In genomic region chr7:130009848-130010688, GRCh38 we compare ENCODE assay signal across 1 cellular context.
TF ChIP-seq lines count a peak whose summit lies in the region.

No MANE protein-coding gene starts in this region.

TF ChIP-seq in K562, 482 proteins besides CTCF, POLR2A, EP300 and RAD21 (continued from another document and continues in another):
- no peak for TF ChIP-seq ATF2 (CRISPR knock-in tag; IDR thresholded peaks at IDR 0.05)
- TF ChIP-seq HIVEP1 (CRISPR knock-in tag; IDR thresholded peaks at IDR 0.05): no peak
- no peak for TF ChIP-seq CREB3 (tag; conservative IDR thresholded peaks at IDR 0.05; ENCODE audit: low read depth)
- peak; percentile 17; the same call in 1 of the 2 replicates for TF ChIP-seq CBFA2T2 (conservative IDR thresholded peaks at IDR 0.05)
- TF ChIP-seq ZNF507 (tag; conservative IDR thresholded peaks at IDR 0.05): no peak
- TF ChIP-seq CCNT2 (IDR thresholded peaks at IDR 0.05; ENCODE audit: borderline replicate concordance, extremely low read depth, insufficient read length, low read depth, low read length): no peak
- TF ChIP-seq HNRNPH1 (optimal IDR thresholded peaks at IDR 0.05; ENCODE audit: low read depth, low read length): no peak
- TF ChIP-seq DPF2 (IDR thresholded peaks at IDR 0.05): peak; percentile 92
- no peak for TF ChIP-seq TGIF2 (CRISPR knock-in tag; IDR thresholded peaks at IDR 0.05)
- no peak for TF ChIP-seq FUS (optimal IDR thresholded peaks at IDR 0.05; ENCODE audit: low read depth, low read length)
- TF ChIP-seq SMARCC2 (IDR thresholded peaks at IDR 0.05; ENCODE audit: low read depth): 0 out of 2 replicates have a peak, but pooled peaks have one; percentile 52
- peak; percentile 15; the same call in 1 of the 2 replicates for TF ChIP-seq ELF1 (tag; IDR thresholded peaks at IDR 0.05)
- peak; percentile 11; the same call in 1 of the 2 replicates for TF ChIP-seq TEAD4 (IDR thresholded peaks at IDR 0.05; ENCODE audit: low read length)
- no peak for TF ChIP-seq TEAD4 (CRISPR knock-in tag; IDR thresholded peaks at IDR 0.05; ENCODE audit: borderline replicate concordance)
- TF ChIP-seq PHTF2 (CRISPR knock-in tag; IDR thresholded peaks at IDR 0.05): no peak
- no peak for TF ChIP-seq DEAF1 (CRISPR knock-in tag; IDR thresholded peaks at IDR 0.05)
- TF ChIP-seq FOXK2 (conservative IDR thresholded peaks at IDR 0.05 in 1 of 2, IDR thresholded peaks at IDR 0.05 in 1 of 2; ENCODE audit: low read depth in 2 of 2): peak; percentile 48 to 52; a peak in 2 of 4 replicates
- TF ChIP-seq ZNF282 (CRISPR knock-in tag; IDR thresholded peaks at IDR 0.05): no peak
- peak; percentile 35; the same call in 1 of the 2 replicates for TF ChIP-seq CREB3L1 (IDR thresholded peaks at IDR 0.05; ENCODE audit: borderline replicate concordance, low read depth)
- no peak for TF ChIP-seq SLC30A9 (CRISPR knock-in tag; IDR thresholded peaks at IDR 0.05)
- 0 out of 2 replicates have a peak, but pooled peaks have one; percentile 45 for TF ChIP-seq TCF15 (CRISPR knock-in tag; IDR thresholded peaks at IDR 0.05)
- TF ChIP-seq ZNF444 (CRISPR knock-in tag; IDR thresholded peaks at IDR 0.05): no peak
- TF ChIP-seq PHB2 (IDR thresholded peaks at IDR 0.05; ENCODE audit: low read depth): no peak
- no peak for TF ChIP-seq RBM14 (IDR thresholded peaks at IDR 0.05; ENCODE audit: borderline replicate concordance, insufficient read depth, low read depth, low read length)
- no peak for TF ChIP-seq PHF8 (IDR thresholded peaks at IDR 0.05; ENCODE audit: borderline replicate concordance, low read length)
- no peak for TF ChIP-seq POLR2G (IDR thresholded peaks at IDR 0.05; ENCODE audit: low read depth, low read length)
- no peak; the same call in 1 of the 2 replicates for TF ChIP-seq LCOR (CRISPR knock-in tag; IDR thresholded peaks at IDR 0.05)
- TF ChIP-seq FOSL1 (tag; conservative IDR thresholded peaks at IDR 0.05): peak; percentile 91
- no peak for TF ChIP-seq ATF1 (CRISPR knock-in tag; IDR thresholded peaks at IDR 0.05)
- peak; percentile 49 for TF ChIP-seq ATF1 (tag; IDR thresholded peaks at IDR 0.05)
- TF ChIP-seq HMGN3 (IDR thresholded peaks at IDR 0.05; ENCODE audit: borderline replicate concordance, extremely low read depth, insufficient read length, low read depth, low read length): no peak
- no peak for TF ChIP-seq PRMT5 (CRISPR knock-in tag; IDR thresholded peaks at IDR 0.05)
- no peak for TF ChIP-seq PCBP2 (IDR thresholded peaks at IDR 0.05; ENCODE audit: low read depth, low read length, poor library complexity, severe bottlenecking)
- no peak for TF ChIP-seq ZNF165 (CRISPR knock-in tag; IDR thresholded peaks at IDR 0.05; ENCODE audit: borderline replicate concordance)
- TF ChIP-seq PTBP1 (IDR thresholded peaks at IDR 0.05; ENCODE audit: low read depth, low read length): no peak
- no peak for TF ChIP-seq EZH2 (IDR thresholded peaks at IDR 0.05; ENCODE audit: borderline replicate concordance, low read depth, low read length)
- TF ChIP-seq GABPB2 (CRISPR knock-in tag; conservative IDR thresholded peaks at IDR 0.05): no peak
- no peak for TF ChIP-seq SAFB (IDR thresholded peaks at IDR 0.05; ENCODE audit: borderline replicate concordance, low read depth, low read length)
- no peak for TF ChIP-seq SIX5 (IDR thresholded peaks at IDR 0.05; ENCODE audit: borderline replicate concordance in 1 of 2, insufficient read depth in 1 of 2, low read depth in 1 of 2, low read length in 2 of 2)
- TF ChIP-seq NELFE (IDR thresholded peaks at IDR 0.05; ENCODE audit: insufficient read depth, insufficient read length): no peak
- TF ChIP-seq HDAC2 (IDR thresholded peaks at IDR 0.05): peak; percentile 70
- TF ChIP-seq GATAD2B (IDR thresholded peaks at IDR 0.05; ENCODE audit: borderline replicate concordance): peak; percentile 65; the same call in 1 of the 2 replicates
- TF ChIP-seq ZNF695 (CRISPR knock-in tag; IDR thresholded peaks at IDR 0.05): no peak
- no peak for TF ChIP-seq COPS2 (conservative IDR thresholded peaks at IDR 0.05)
- no peak for TF ChIP-seq ZNF121 (CRISPR knock-in tag; conservative IDR thresholded peaks at IDR 0.05)
- no peak for TF ChIP-seq CHD1 (IDR thresholded peaks at IDR 0.05; ENCODE audit: low read length)
- no peak for TF ChIP-seq HDAC8 (tag; IDR thresholded peaks at IDR 0.05)
- TF ChIP-seq RBFOX2 (IDR thresholded peaks at IDR 0.05; ENCODE audit: low read depth, low read length): no peak
- no peak for TF ChIP-seq IRF2 (CRISPR knock-in tag; IDR thresholded peaks at IDR 0.05)
- TF ChIP-seq RB1 (IDR thresholded peaks at IDR 0.05; ENCODE audit: low read depth): no peak; the same call in 1 of the 2 replicates
- no peak for TF ChIP-seq TBP (optimal IDR thresholded peaks at IDR 0.05; ENCODE audit: low read depth, low read length)
- TF ChIP-seq AFF4 (CRISPR knock-in tag; IDR thresholded peaks at IDR 0.05): no peak
- 0 out of 2 replicates have a peak, but pooled peaks have one; percentile 21 for TF ChIP-seq TSHZ1 (CRISPR knock-in tag; IDR thresholded peaks at IDR 0.05)
- no peak for TF ChIP-seq RFX1 (IDR thresholded peaks at IDR 0.05)
- no peak for TF ChIP-seq NFATC3 (IDR thresholded peaks at IDR 0.05)
- TF ChIP-seq ZNF174 (CRISPR knock-in tag; IDR thresholded peaks at IDR 0.05): no peak
- peak; percentile 47 to 79; a peak in 3 of 4 replicates for TF ChIP-seq MNT (conservative IDR thresholded peaks at IDR 0.05)
- TF ChIP-seq ZNF449 (CRISPR knock-in tag; IDR thresholded peaks at IDR 0.05): no peak
- no peak for TF ChIP-seq CBX5 (IDR thresholded peaks at IDR 0.05; ENCODE audit: borderline replicate concordance, low read depth)
- TF ChIP-seq CCAR2 (IDR thresholded peaks at IDR 0.05; ENCODE audit: low read depth, low read length): no peak
